In genomic region chr17:50800196-50800700, GRCh38 we compare ENCODE assay signal across 25 cellular contexts. TPM values are rescaled to one million over a fixed set of nuclear protein-coding genes. Genes with fewer than 3 reads are reported as not detected.
"Had no signal": no experiment of that assay in that cellular context is flagged by ENCODE, and none has a peak within 500 bp of the region (broad histone marks: within the 10 kb centered on the region; RNA-seq: fewer than 3 reads in every experiment).

No MANE protein-coding gene starts in this region.

- H3K9me3 Mint-ChIP-seq: activated B cell treated with CpG ODN at 0.5 μM for 24 hours; activated CD4-positive, alpha-beta T cell treated with anti-CD3 and anti-CD28 coated beads, Interleukin-2, amount 10 ng/mL, durations not matched to agents 24 days and 14 days; activated naive CD4-positive, alpha-beta T cell treated with anti-CD3 and anti-CD28 coated beads, Interleukin-2, amount 50 U/mL, for 72 hours; activated naive CD8-positive, alpha-beta T cell treated with anti-CD3 and anti-CD28 coated beads, Interleukin-2, amount 50 U/mL, for 24 hours; activated T-cell treated with anti-CD3 and anti-CD28 coated beads, Interleukin-2, amount 50 U/mL, for 24 hours; central memory CD8-positive, alpha-beta T cell had no signal

- H3K27me3 Mint-ChIP-seq: activated B cell treated with CpG ODN at 0.5 μM for 24 hours; activated CD8-positive, alpha-beta memory T cell treated with anti-CD3 and anti-CD28 coated beads, Interleukin-2, amount 10 ng/mL, durations not matched to agents 7 days and 5 days; activated naive CD8-positive, alpha-beta T cell treated with anti-CD3 and anti-CD28 coated beads, Interleukin-2, amount 50 U/mL, for 24 hours; activated T-cell treated with anti-CD3 and anti-CD28 coated beads, Interleukin-2, amount 50 U/mL, for 24 hours; central memory CD8-positive, alpha-beta T cell had no signal

- H3K36me3 Mint-ChIP-seq: activated CD8-positive, alpha-beta memory T cell treated with anti-CD3 and anti-CD28 coated beads, Interleukin-2, amount 10 ng/mL, durations not matched to agents 7 days and 5 days; activated naive CD4-positive, alpha-beta T cell treated with anti-CD3 and anti-CD28 coated beads, Interleukin-2, amount 50 U/mL, for 72 hours had no signal

- H3K4me1 Mint-ChIP-seq: activated B cell treated with CpG ODN at 0.5 μM for 24 hours; activated CD4-positive, alpha-beta T cell treated with anti-CD3 and anti-CD28 coated beads, Interleukin-2, amount 10 ng/mL, durations not matched to agents 24 days and 14 days; activated CD8-positive, alpha-beta memory T cell treated with anti-CD3 and anti-CD28 coated beads, Interleukin-2, amount 10 ng/mL, durations not matched to agents 7 days and 5 days; activated naive CD8-positive, alpha-beta T cell treated with anti-CD3 and anti-CD28 coated beads, Interleukin-2, amount 50 U/mL, for 24 hours; central memory CD8-positive, alpha-beta T cell had no signal

- H3K4me3 Mint-ChIP-seq: activated B cell treated with CpG ODN at 0.5 μM for 24 hours; activated CD4-positive, alpha-beta T cell treated with anti-CD3 and anti-CD28 coated beads, Interleukin-2, amount 10 ng/mL, durations not matched to agents 24 days and 14 days; activated CD8-positive, alpha-beta memory T cell treated with anti-CD3 and anti-CD28 coated beads, Interleukin-2, amount 10 ng/mL, durations not matched to agents 7 days and 5 days; activated naive CD8-positive, alpha-beta T cell treated with anti-CD3 and anti-CD28 coated beads, Interleukin-2, amount 50 U/mL, for 24 hours; activated T-cell treated with anti-CD3 and anti-CD28 coated beads, Interleukin-2, amount 50 U/mL, for 24 hours; central memory CD8-positive, alpha-beta T cell; T-helper 17 cell had no signal

- FAIRE-seq: astrocyte had no signal

- H3K27ac Mint-ChIP-seq: activated B cell treated with CpG ODN at 0.5 μM for 24 hours; activated CD4-positive, alpha-beta T cell treated with anti-CD3 and anti-CD28 coated beads, Interleukin-2, amount 10 ng/mL, durations not matched to agents 24 days and 14 days; activated CD8-positive, alpha-beta memory T cell treated with anti-CD3 and anti-CD28 coated beads, Interleukin-2, amount 10 ng/mL, durations not matched to agents 7 days and 5 days; activated naive CD8-positive, alpha-beta T cell treated with anti-CD3 and anti-CD28 coated beads, Interleukin-2, amount 50 U/mL, for 24 hours; activated T-cell treated with anti-CD3 and anti-CD28 coated beads, Interleukin-2, amount 50 U/mL, for 24 hours; T-helper 17 cell had no signal

- DNase-seq: activated B cell treated with CpG ODN at 0.5 μM for 24 hours; activated CD4-positive, alpha-beta T cell treated with anti-CD3 and anti-CD28 coated beads for 1 hour; activated CD4-positive, alpha-beta T cell treated with anti-CD3 and anti-CD28 coated beads, Interleukin-2, amount 10 ng/mL, durations not matched to agents 24 days and 14 days; activated CD4-positive, alpha-beta T cell treated with anti-CD3 and anti-CD28 coated beads, Interleukin-2, amount 50 U/mL, for 48 hours; activated CD8-positive, alpha-beta memory T cell treated with anti-CD3 and anti-CD28 coated beads, Interleukin-2, amount 10 ng/mL, durations not matched to agents 7 days and 5 days; activated effector memory CD4-positive, alpha-beta T cell treated with anti-CD3 and anti-CD28 coated beads, Interleukin-2, amount 50 U/mL, for 16 hours; activated naive CD4-positive, alpha-beta T cell treated with Interleukin-2 at 50 U/mL for 16 hours; activated naive CD8-positive, alpha-beta T cell treated with anti-CD3 and anti-CD28 coated beads, Interleukin-2, amount 50 U/mL, for 24 hours; activated T-cell treated with anti-CD3 and anti-CD28 coated beads, Interleukin-2, amount 50 U/mL, for 24 hours; amygdala; MV-4-11; NCI-H1092 treated with DMSO at 0.1 percent for 48 hours; NCI-H1436; NCI-H1694 treated with DMSO at 0.1 percent for 48 hours; NCI-H2029 treated with DMSO at 0.1 percent for 48 hours; NCI-H345; NCI-H510A; NCI-H526 treated with DMSO at 0.1 percent for 48 hours; PC-3; SHP77 treated with DMSO at 0.1 percent for 48 hours; T-helper 17 cell; T-helper 9 cell had no signal

RNA-seq across cellular contexts. Expression of gene ANKRD40CL, which starts 32.9 kb away (rescaled TPM):
- total RNA-seq: activated CD4-positive, alpha-beta T cell treated with anti-CD3 and anti-CD28 coated beads, Interleukin-2, amount 10 ng/mL, durations not matched to agents 24 days and 14 days; activated CD8-positive, alpha-beta memory T cell treated with anti-CD3 and anti-CD28 coated beads, Interleukin-2, amount 10 ng/mL, durations not matched to agents 7 days and 5 days; activated naive CD4-positive, alpha-beta T cell treated with anti-CD3 and anti-CD28 coated beads, Interleukin-2, amount 50 U/mL, for 72 hours; astrocyte; PC-3; T-helper 17 cell had no signal

RNA-seq across cellular contexts. Expression of gene WFIKKN2, which starts 35.1 kb away (rescaled TPM):
- total RNA-seq: activated B cell treated with CpG ODN at 0.5 μM for 24 hours; activated CD4-positive, alpha-beta T cell treated with anti-CD3 and anti-CD28 coated beads, Interleukin-2, amount 10 ng/mL, durations not matched to agents 24 days and 14 days; activated CD8-positive, alpha-beta memory T cell treated with anti-CD3 and anti-CD28 coated beads, Interleukin-2, amount 10 ng/mL, durations not matched to agents 7 days and 5 days; activated naive CD4-positive, alpha-beta T cell treated with anti-CD3 and anti-CD28 coated beads, Interleukin-2, amount 50 U/mL, for 72 hours; PC-3; T-helper 17 cell had no signal
